In the genomic region with DNA sequence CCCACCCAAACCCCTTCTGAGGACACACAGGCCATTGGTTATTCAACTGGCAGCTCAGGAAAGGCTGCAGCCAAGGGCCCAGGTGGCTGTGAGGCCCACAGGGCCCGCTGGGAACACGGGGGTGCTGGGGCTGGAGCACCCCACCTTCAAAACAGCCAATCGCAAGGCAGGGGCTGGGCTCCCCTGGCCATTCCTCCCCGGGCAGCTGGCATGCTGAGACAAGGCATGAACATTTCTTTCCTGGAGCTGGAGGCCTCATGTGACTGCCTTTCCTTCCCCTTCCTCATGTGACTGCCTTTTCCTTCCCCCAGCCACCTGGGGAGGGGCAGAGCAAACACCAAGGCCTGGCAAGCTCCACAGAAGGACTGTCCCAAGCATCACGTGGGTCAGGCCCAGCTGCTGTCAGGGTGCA, we compare ENCODE assay signal across 2 cellular contexts.
TF ChIP-seq lines count a peak whose summit lies in the region.

No MANE protein-coding gene starts in this region.

TF ChIP-seq in IMR-90, 13 proteins besides CTCF, POLR2A, EP300 and RAD21:
- TF ChIP-seq RCOR1 (IDR thresholded peaks at IDR 0.05; ENCODE audit: insufficient replicate concordance, low read length) (no peak), CHD1 (IDR thresholded peaks at IDR 0.05; ENCODE audit: low read depth, low read length) (no peak), ELK1 (IDR thresholded peaks at IDR 0.05; ENCODE audit: borderline replicate concordance, low read depth, low read length) (no peak), MXI1 (IDR thresholded peaks at IDR 0.05; ENCODE audit: borderline replicate concordance, low read depth, low read length) (no peak), BHLHE40 (IDR thresholded peaks at IDR 0.05; ENCODE audit: low read depth, low read length) (no peak), RFX5 (IDR thresholded peaks at IDR 0.05; ENCODE audit: low read depth, low read length) (no peak), SMC3 (IDR thresholded peaks at IDR 0.05; ENCODE audit: low read depth, low read length) (no peak)

TF ChIP-seq in SK-N-SH, 30 proteins besides CTCF, POLR2A, EP300 and RAD21:
- TF ChIP-seq MXI1 (IDR thresholded peaks at IDR 0.05; ENCODE audit: low read depth, low read length) (no peak), FOXM1 (IDR thresholded peaks at IDR 0.05; ENCODE audit: low read depth) (no peak), MAX (IDR thresholded peaks at IDR 0.05; ENCODE audit: low read depth) (no peak), TCF12 (IDR thresholded peaks at IDR 0.05) (no peak), TAF1 (IDR thresholded peaks at IDR 0.05; ENCODE audit: borderline replicate concordance, low read depth, low read length) (no peak)
TF ChIP-seq in SK-N-SH: peak in this region for 0.
